Comparison of ENCODE assay signal across 28 cellular contexts in genomic region chr11:70696076-70696475, GRCh38.
"Had no signal": no experiment of that assay in that cellular context is flagged by ENCODE, and none has a peak within 500 bp of the region (broad histone marks: within the 10 kb centered on the region; RNA-seq: fewer than 3 reads in every experiment).

No MANE protein-coding gene starts in this region.

- H3K27ac ChIP-seq: esophagus squamous epithelium, heart right ventricle, ovary, right lobe of liver, suprapubic skin, transverse colon, upper lobe of right lung, uterus had no signal

- H3K27me3 ChIP-seq: esophagus squamous epithelium, heart right ventricle, ovary, right lobe of liver, suprapubic skin, transverse colon, upper lobe of right lung, uterus had no signal

- H3K9me3 ChIP-seq: esophagus squamous epithelium, ovary, right lobe of liver, suprapubic skin, transverse colon, upper lobe of right lung, uterus had no signal

- H3K4me3 ChIP-seq: esophagus squamous epithelium, heart right ventricle, ovary, right lobe of liver, suprapubic skin, transverse colon, upper lobe of right lung, uterus had no signal

- H3K4me1 ChIP-seq: esophagus squamous epithelium, heart right ventricle, right lobe of liver, suprapubic skin, transverse colon, upper lobe of right lung, uterus had no signal

- H3K36me3 ChIP-seq: esophagus squamous epithelium, heart right ventricle, ovary, right lobe of liver, suprapubic skin, transverse colon, upper lobe of right lung, uterus had no signal

- DNase-seq: cortex of kidney; effector memory CD8-positive, alpha-beta T cell; erythroblast; esophagus squamous epithelium; foreskin melanocyte; glutamatergic neuron; heart right ventricle; hippocampal formation; kidney glomerular epithelial cell; mesendoderm; midbrain; naive thymus-derived CD4-positive, alpha-beta T cell; nephron progenitor cell; nucleus accumbens; ovary; retina; right lobe of liver; small intestine; stimulated activated CD4-positive, alpha-beta T cell treated with anti-CD3 and anti-CD28 coated beads, Interleukin-12 subunit alpha, Interleukin-12 subunit beta, amount 100 ng/mL, for 4 hours; stimulated activated CD4-positive, alpha-beta T cell treated with anti-CD3 and anti-CD28 coated beads, Interleukin-1b, Interleukin-23, amount 100 ng/mL, for 48 hours; stimulated activated CD4-positive, alpha-beta T cell treated with anti-CD3 and anti-CD28 coated beads, Interleukin-4, amount 100 ng/mL, for 1 hour; stimulated activated CD8-positive, alpha-beta memory T cell treated with anti-CD3 and anti-CD28 coated beads, Interleukin-4, amount 100 ng/mL, for 48 hours; stimulated activated naive CD4-positive, alpha-beta T cell; stimulated activated naive CD8-positive, alpha-beta T cell treated with anti-CD3 and anti-CD28 coated beads, Interleukin-15, amount 100 ng/mL, for 72 hours; transverse colon; upper lobe of right lung; uterus had no signal
